In the genomic region with DNA sequence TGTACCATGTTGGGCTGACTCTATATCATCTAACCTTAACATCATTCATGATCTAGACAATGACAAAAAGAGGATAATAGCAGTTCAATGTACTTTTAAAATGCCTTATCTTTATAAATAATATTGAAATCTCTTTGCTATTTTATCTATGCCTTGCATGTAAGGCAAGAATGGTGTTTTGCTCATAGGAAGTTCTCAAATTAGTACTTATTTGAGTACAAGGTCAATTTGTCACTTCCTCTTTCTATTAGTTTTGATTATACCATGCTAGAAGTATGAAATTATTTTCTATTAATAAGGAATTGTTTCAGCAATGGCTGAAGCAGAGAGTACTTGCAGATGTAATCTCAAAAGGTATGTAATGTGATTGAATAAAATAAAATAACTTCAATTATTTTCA, we compare ENCODE assay signal across 30 cellular contexts.
"Had no signal": no experiment of that assay in that cellular context is flagged by ENCODE, and none has a peak within 500 bp of the region (broad histone marks: within the 10 kb centered on the region; RNA-seq: fewer than 3 reads in every experiment).

No MANE protein-coding gene starts in this region.

- H3K4me3 Mint-ChIP-seq: activated B cell treated with CpG ODN at 0.5 μM for 24 hours; activated CD8-positive, alpha-beta T cell treated with anti-CD3 and anti-CD28 coated beads for 36 hours; activated naive CD8-positive, alpha-beta T cell; activated T-cell treated with anti-CD3 and anti-CD28 coated beads, Interleukin-2, amount 50 U/mL, for 4 hours; activated T-helper 17 cell treated with anti-CD3 and anti-CD28 coated beads, Interleukin-2, amount 50 U/mL, for 72 hours; T-helper 17 cell; T-helper 2 cell treated with Interferon-gamma antibody and Interleukin-4, amounts not matched to agents 5 μg/mL and 100 μg/mL, for 36 hours had no signal

- FAIRE-seq: astrocyte, colon, endometrium, frontal cortex had no signal

- H3K27me3 Mint-ChIP-seq: activated B cell treated with CpG ODN at 0.5 μM for 24 hours; activated CD8-positive, alpha-beta T cell treated with anti-CD3 and anti-CD28 coated beads for 36 hours; activated naive CD8-positive, alpha-beta T cell; activated T-helper 17 cell treated with anti-CD3 and anti-CD28 coated beads, Interleukin-2, amount 50 U/mL, for 72 hours; T-helper 17 cell had no signal

- H3K4me1 Mint-ChIP-seq: activated B cell treated with CpG ODN at 0.5 μM for 24 hours; activated T-helper 17 cell treated with anti-CD3 and anti-CD28 coated beads, Interleukin-2, amount 50 U/mL, for 72 hours; T-helper 17 cell had no signal

- H3K36me3 Mint-ChIP-seq: activated naive CD8-positive, alpha-beta T cell had no signal

- DNase-seq: activated B cell treated with CpG ODN at 0.5 μM for 24 hours; activated CD4-positive, alpha-beta T cell treated with anti-CD3 and anti-CD28 coated beads for 48 hours; activated CD4-positive, alpha-beta T cell treated with anti-CD3 and anti-CD28 coated beads, Interleukin-2, amount 50 U/mL, for 1 hour; activated CD4-positive, alpha-beta T cell treated with anti-CD3 and anti-CD28 coated beads, Interleukin-2, amount 50 U/mL, for 48 hours; activated CD8-positive, alpha-beta memory T cell treated with anti-CD3 and anti-CD28 coated beads for 24 hours; activated CD8-positive, alpha-beta T cell treated with anti-CD3 and anti-CD28 coated beads for 36 hours; activated effector memory CD4-positive, alpha-beta T cell treated with Interleukin-2 at 50 U/mL for 16 hours; activated gamma-delta T cell treated with Interleukin-2 at 50 U/mL for 16 hours; activated naive CD4-positive, alpha-beta T cell treated with anti-CD3 and anti-CD28 coated beads, Interleukin-2, amount 50 U/mL, for 16 hours; activated naive CD4-positive, alpha-beta T cell treated with Interleukin-2 at 50 U/mL for 16 hours; activated T-cell treated with anti-CD3 and anti-CD28 coated beads, Interleukin-2, amount 50 U/mL, for 4 hours; amniotic stem cell; anterior cingulate cortex; cortex of kidney; effector CD8-positive, alpha-beta T cell; foreskin fibroblast; head of caudate nucleus; hippocampal formation; T-helper 17 cell; T1000; WERI-Rb-1 had no signal

- H3K27ac Mint-ChIP-seq: activated B cell treated with CpG ODN at 0.5 μM for 24 hours; activated CD8-positive, alpha-beta T cell treated with anti-CD3 and anti-CD28 coated beads for 36 hours; activated naive CD8-positive, alpha-beta T cell; activated T-helper 17 cell treated with anti-CD3 and anti-CD28 coated beads, Interleukin-2, amount 50 U/mL, for 72 hours; T-helper 17 cell; T-helper 2 cell treated with Interferon-gamma antibody and Interleukin-4, amounts not matched to agents 5 μg/mL and 100 μg/mL, for 36 hours had no signal

- H3K27ac ChIP-seq: WERI-Rb-1 had no signal

- ATAC-seq: activated CD4-positive, CD25-positive, alpha-beta regulatory T cell treated with anti-CD3 and anti-CD28 coated beads, Interleukin-2, amount 50 U/mL, for 24 hours; activated CD8-positive, alpha-beta T cell treated with anti-CD3 and anti-CD28 coated beads for 36 hours; activated T-cell treated with anti-CD3 and anti-CD28 coated beads, Interleukin-2, amount 50 U/mL, for 4 hours; activated T-helper 17 cell treated with anti-CD3 and anti-CD28 coated beads, Interleukin-2, amount 50 U/mL, for 72 hours; esophagus mucosa; T-helper 17 cell had no signal

- H3K9me3 Mint-ChIP-seq: activated B cell treated with CpG ODN at 0.5 μM for 24 hours had no signal

- H3K36me3 ChIP-seq: WERI-Rb-1 had no signal
